Comparison of ENCODE assay signal across 13 cellular contexts in genomic region chr7:88668591-88668990, GRCh38.
DNase-seq lines count a peak whose midpoint lies in the region.
"Had no signal": no experiment of that assay in that cellular context is flagged by ENCODE, and none has a peak within 500 bp of the region (broad histone marks: within the 10 kb centered on the region; RNA-seq: fewer than 3 reads in every experiment).

No MANE protein-coding gene starts in this region.

- DNase-seq in G401 (ENCODE audit: low spot score) (peak; percentile 81), NCI-H69 (lab: John Stamatoyannopoulos, UW) (peak; percentile 18), cerebellum (ENCODE audit: low spot score) (peak; percentile 27), pons (ENCODE audit: low spot score) (peak; percentile 39), NCI-H2107 (lab: John Stamatoyannopoulos, UW) (no peak), T-helper 2 cell (no peak), NCI-H2107 treated with DMSO at 0.1 percent for 48 hours (lab: John Stamatoyannopoulos, UW; ENCODE audit: unreplicated experiment) (no peak)
- DNase-seq: Calu3; CD4-positive, alpha-beta T cell; DMS153; DMS79 treated with DMSO at 0.1 percent for 48 hours; EL; GDM1 had no signal

- in situ Hi-C loops in G401 (cut with HindIII; ENCODE audit: low sequenced_read_pairs) = no loop called here

Comparison
In these comparisons a context has a peak if more than half of its experiments do, and no peak if none do; other contexts are left out.
1. DNase-seq: peak in G401 (single experiment), NCI-H69 (single experiment), cerebellum (single experiment) and pons (single experiment); none in NCI-H2107 (single experiment), T-helper 2 cell (0 of 5) and NCI-H2107 treated with DMSO at 0.1 percent for 48 hours (single experiment).